9 cellular contexts compared by ENCODE assay signal in genomic region chr11:69049490-69049867, GRCh38. TPM values are rescaled to one million over a fixed set of nuclear protein-coding genes. Genes with fewer than 3 reads are reported as not detected.
DNase-seq lines count a peak whose midpoint lies in the region; ATAC-seq and TF ChIP-seq lines count a peak whose summit lies in the region.
"Had no signal": no experiment of that assay in that cellular context is flagged by ENCODE, and none has a peak within 500 bp of the region (broad histone marks: within the 10 kb centered on the region; RNA-seq: fewer than 3 reads in every experiment).

No MANE protein-coding gene starts in this region.

- peak overlapping the region; percentile 72 for H3K4me3 Mint-ChIP-seq in activated CD4-positive, alpha-beta T cell treated with anti-CD3 and anti-CD28 coated beads for 36 hours

- no peaks in the 10 kb centered on the region for H3K27me3 ChIP-seq in parathyroid adenoma (ENCODE audit: control insufficient read depth, insufficient read depth, low read length)

- peaks cover 1% of the 10 kb centered on the region for H3K36me3 Mint-ChIP-seq in activated CD4-positive, alpha-beta T cell treated with anti-CD3 and anti-CD28 coated beads for 36 hours (ENCODE audit: low read depth)

- H3K9me3 Mint-ChIP-seq in activated CD4-positive, alpha-beta T cell treated with anti-CD3 and anti-CD28 coated beads for 36 hours (ENCODE audit: low read depth), result no peaks in the 10 kb centered on the region

- peak overlapping the region; percentile 89 for H2AFZ ChIP-seq in parathyroid adenoma

- CTCF ChIA-PET in activated CD4-positive, alpha-beta T cell treated with anti-CD3 and anti-CD28 coated beads for 36 hours (lab: Charles Lee), result no interaction called here
- CTCF ChIA-PET in GM10248 (lab: Yijun Ruan, JAX), result interaction anchor here (1.5 kb wide), 1 partner anchor 10 kb away, joined by 4 read pairs; no protein-coding TSS in a partner anchor

- intact Hi-C loops in activated CD4-positive, alpha-beta T cell treated with anti-CD3 and anti-CD28 coated beads for 36 hours (cut with DNase I, micrococcal nuclease), result loop anchor here in 1 of 2 experiments (2.0 to 5.0 kb wide), 5 partner anchors 497 to 1221 kb away; partner anchors contain the start of genes C11orf24, FADD, NDUFS8 and PPFIA1

- no peak overlapping the region for H3K27ac ChIP-seq in parathyroid adenoma

- POLR2A ChIA-PET in activated CD4-positive, alpha-beta T cell treated with anti-CD3 and anti-CD28 coated beads for 36 hours (lab: Charles Lee), result no interaction called here
- POLR2A ChIA-PET in GM10248 (lab: Yijun Ruan, JAX), result no interaction called here

- peak overlapping the region; percentile 73 for H3K4me2 ChIP-seq in parathyroid adenoma (ENCODE audit: low read length)

- H3K9ac ChIP-seq in parathyroid adenoma, result no peak overlapping the region

- H3K4me1 Mint-ChIP-seq in activated CD4-positive, alpha-beta T cell treated with anti-CD3 and anti-CD28 coated beads for 36 hours, result peaks cover 22% of the 10 kb centered on the region

- H3K36me3 ChIP-seq in parathyroid adenoma (ENCODE audit: control insufficient read depth, insufficient read depth, low read length), result no peaks in the 10 kb centered on the region

- DNase-seq in activated CD4-positive, alpha-beta T cell treated with anti-CD3 and anti-CD28 coated beads for 36 hours, result peak; percentile 49
- no peak for DNase-seq in activated CD4-positive, alpha-beta T cell treated with anti-CD3 and anti-CD28 coated beads, Interleukin-2, amount 50 U/mL, for 4 hours
- peak; percentile 8 for DNase-seq in activated CD4-positive, alpha-beta T cell treated with anti-CD3 and anti-CD28 coated beads, Interleukin-2, amount 50 U/mL, for 1 hour
- DNase-seq in fibroblast of mammary gland (ENCODE audit: low read depth) (no peak), GM10248 (ENCODE audit: extremely low spot score) (no peak), ecto neural progenitor cell (ENCODE audit: low spot score) (no peak)

- H3K9me3 ChIP-seq in parathyroid adenoma (ENCODE audit: control insufficient read depth, low read length), result no peaks in the 10 kb centered on the region

- no peaks in the 10 kb centered on the region for H3K4me1 ChIP-seq in parathyroid adenoma

- peak overlapping the region; percentile 73 for H3K27ac Mint-ChIP-seq in activated CD4-positive, alpha-beta T cell treated with anti-CD3 and anti-CD28 coated beads for 36 hours

- peak overlapping the region; percentile 70 for H3K4me3 ChIP-seq in fibroblast of mammary gland (ENCODE audit: control insufficient read depth, low read depth, low read length)
- H3K4me3 ChIP-seq in parathyroid adenoma (ENCODE audit: low read depth, low read length), result peak overlapping the region; percentile 76

- H3K79me2 ChIP-seq in parathyroid adenoma, result no peaks in the 10 kb centered on the region

- H3K27me3 Mint-ChIP-seq in activated CD4-positive, alpha-beta T cell treated with anti-CD3 and anti-CD28 coated beads for 36 hours, result peaks cover 2% of the 10 kb centered on the region

- ATAC-seq in activated CD4-positive, alpha-beta T cell treated with anti-CD3 and anti-CD28 coated beads for 36 hours, result no peak
- ATAC-seq in GM21576 (IDR thresholded peaks at IDR 0.05; ENCODE audit: unreplicated experiment), result no peak

- TF ChIP-seq CTCF in fibroblast of mammary gland (conservative IDR thresholded peaks at IDR 0.05; ENCODE audit: control insufficient read depth, insufficient read depth, low read depth, low read length) (no peak), parathyroid adenoma (IDR thresholded peaks at IDR 0.05) (no peak), GM10248 (IDR thresholded peaks at IDR 0.05; ENCODE audit: control extremely low read depth, extremely low read depth, low read depth, missing control alignments) (no peak)

RNA-seq across cellular contexts. Expression of gene TPCN2, which starts 0.7 kb away (rescaled TPM):
- 10 to 100 TPM in 1 of 2 experiments, 1 to 10 TPM in 1; 7.4 to 10.4 TPM for total RNA-seq in activated CD4-positive, alpha-beta T cell treated with anti-CD3 and anti-CD28 coated beads for 36 hours

RNA-seq across cellular contexts. Expression of gene MRGPRF, which starts 36.4 kb away (rescaled TPM):
- total RNA-seq in activated CD4-positive, alpha-beta T cell treated with anti-CD3 and anti-CD28 coated beads for 36 hours, result not detected
- total RNA-seq: Daoy had no signal

Comparison
In these comparisons a context has a peak if more than half of its experiments do, and no peak if none do; other contexts are left out.
1. DNase-seq: peak in activated CD4-positive, alpha-beta T cell treated with anti-CD3 and anti-CD28 coated beads for 36 hours (single experiment) and activated CD4-positive, alpha-beta T cell treated with anti-CD3 and anti-CD28 coated beads, Interleukin-2, amount 50 U/mL, for 1 hour (single experiment); none in activated CD4-positive, alpha-beta T cell treated with anti-CD3 and anti-CD28 coated beads, Interleukin-2, amount 50 U/mL, for 4 hours (0 of 2), fibroblast of mammary gland (single experiment), GM10248 (single experiment) and ecto neural progenitor cell (single experiment).